14 cellular contexts compared by ENCODE assay signal in genomic region chr11:2976289-2977063, GRCh38. TPM values are rescaled to one million over a fixed set of nuclear protein-coding genes. Genes with fewer than 3 reads are reported as not detected.
DNase-seq lines count a peak whose midpoint lies in the region; ATAC-seq and TF ChIP-seq lines count a peak whose summit lies in the region.
"Had no signal": no experiment of that assay in that cellular context is flagged by ENCODE, and none has a peak within 500 bp of the region (broad histone marks: within the 10 kb centered on the region; RNA-seq: fewer than 3 reads in every experiment).

No MANE protein-coding gene starts in this region.

- no peaks in the 10 kb centered on the region for H3K4me1 ChIP-seq in mucosa of descending colon (ENCODE audit: low read depth)
- H3K4me1 ChIP-seq: ascending aorta, BE2C had no signal

- no peak for DNase-seq in stimulated activated naive CD8-positive, alpha-beta T cell treated with anti-CD3 and anti-CD28 coated beads, Interleukin-15, amount 100 ng/mL, for 72 hours
- no peak for DNase-seq in mucosa of descending colon
- DNase-seq in stimulated activated CD4-positive, alpha-beta T cell treated with anti-CD3 and anti-CD28 coated beads, Interleukin-15, amount 100 ng/mL, for 24 hours = no peak
- no peak for DNase-seq in stimulated activated CD4-positive, alpha-beta T cell treated with anti-CD3 and anti-CD28 coated beads, Interleukin-4, amount 100 ng/mL, for 4 hours
- DNase-seq: kidney, NCI-H187, SHP77 treated with DMSO at 0.1 percent for 48 hours had no signal

- H3K4me3 ChIP-seq in mucosa of descending colon = no peak overlapping the region
- H3K4me3 ChIP-seq: ascending aorta had no signal

- peaks cover 29% of the 10 kb centered on the region for H3K4me1 Mint-ChIP-seq in stimulated activated naive CD8-positive, alpha-beta T cell treated with anti-CD3 and anti-CD28 coated beads, Interleukin-15, Interleukin-2, amounts not matched to agents 100 ng/mL and 50 ng/mL, for 24 hours (ENCODE audit: low read depth)
- peaks cover 50% of the 10 kb centered on the region for H3K4me1 Mint-ChIP-seq in stimulated activated naive CD8-positive, alpha-beta T cell treated with anti-CD3 and anti-CD28 coated beads, Interleukin-15, amount 100 ng/mL, for 72 hours

- H3K27ac ChIP-seq in VCaP = peak overlapping the region; percentile 1; the same call in 1 of the 2 replicates
- H3K27ac ChIP-seq: ascending aorta, neutrophil had no signal

- no peaks in the 10 kb centered on the region for H3K36me3 ChIP-seq in mucosa of descending colon (ENCODE audit: low read depth)

- peaks cover 71% of the 10 kb centered on the region for H3K36me3 Mint-ChIP-seq in stimulated activated naive CD8-positive, alpha-beta T cell treated with anti-CD3 and anti-CD28 coated beads, Interleukin-15, Interleukin-2, amounts not matched to agents 100 ng/mL and 50 ng/mL, for 24 hours (ENCODE audit: low read depth)

- intact Hi-C loops in mucosa of descending colon (cut with DNase I, micrococcal nuclease) = no loop called here

- no peaks in the 10 kb centered on the region for H3K9me3 ChIP-seq in mucosa of descending colon
- H3K9me3 ChIP-seq: ascending aorta, BE2C, neutrophil had no signal

- no peaks in the 10 kb centered on the region for H3K27me3 Mint-ChIP-seq in stimulated activated naive CD8-positive, alpha-beta T cell treated with anti-CD3 and anti-CD28 coated beads, Interleukin-15, Interleukin-2, amounts not matched to agents 100 ng/mL and 50 ng/mL, for 24 hours
- no peaks in the 10 kb centered on the region for H3K27me3 Mint-ChIP-seq in stimulated activated naive CD8-positive, alpha-beta T cell treated with anti-CD3 and anti-CD28 coated beads, Interleukin-15, amount 100 ng/mL, for 72 hours

- H3K4me3 Mint-ChIP-seq in stimulated activated naive CD8-positive, alpha-beta T cell treated with anti-CD3 and anti-CD28 coated beads, Interleukin-15, Interleukin-2, amounts not matched to agents 100 ng/mL and 50 ng/mL, for 24 hours = no peak overlapping the region
- H3K4me3 Mint-ChIP-seq in stimulated activated naive CD8-positive, alpha-beta T cell treated with anti-CD3 and anti-CD28 coated beads, Interleukin-15, amount 100 ng/mL, for 72 hours = no peak overlapping the region

- no peaks in the 10 kb centered on the region for H3K9me3 Mint-ChIP-seq in stimulated activated naive CD8-positive, alpha-beta T cell treated with anti-CD3 and anti-CD28 coated beads, Interleukin-15, Interleukin-2, amounts not matched to agents 100 ng/mL and 50 ng/mL, for 24 hours
- no peaks in the 10 kb centered on the region for H3K9me3 Mint-ChIP-seq in stimulated activated naive CD8-positive, alpha-beta T cell treated with anti-CD3 and anti-CD28 coated beads, Interleukin-15, amount 100 ng/mL, for 72 hours

- H3K27ac Mint-ChIP-seq in stimulated activated naive CD8-positive, alpha-beta T cell treated with anti-CD3 and anti-CD28 coated beads, Interleukin-15, Interleukin-2, amounts not matched to agents 100 ng/mL and 50 ng/mL, for 24 hours = peak overlapping the region; percentile 70
- H3K27ac Mint-ChIP-seq in stimulated activated naive CD8-positive, alpha-beta T cell treated with anti-CD3 and anti-CD28 coated beads, Interleukin-15, amount 100 ng/mL, for 72 hours = no peak overlapping the region

- TF ChIP-seq CTCF in VCaP (conservative IDR thresholded peaks at IDR 0.05) = no peak
- no peak for TF ChIP-seq CTCF in mucosa of descending colon (IDR thresholded peaks at IDR 0.05)

- ATAC-seq in stimulated activated naive CD8-positive, alpha-beta T cell treated with anti-CD3 and anti-CD28 coated beads, Interleukin-15, amount 100 ng/mL, for 72 hours = no peak
- peak; percentile 9 for ATAC-seq in mucosa of descending colon
- ATAC-seq in GM18873 (IDR thresholded peaks at IDR 0.05; ENCODE audit: low FRiP score, unreplicated experiment) = no peak

RNA-seq across cellular contexts. Expression of gene NAP1L4, which starts 15.7 kb away (rescaled TPM):
- total RNA-seq in mucosa of descending colon = 100 to 1,000 TPM in 1 of 3 donors, 10 to 100 TPM in 2; 94.0 to 116 (median 99.8) TPM

RNA-seq across cellular contexts. Expression of gene PHLDA2, which starts 47.3 kb away (rescaled TPM):
- 10 to 100 TPM in 2 of 3 donors, 1 to 10 TPM in 1; 8.9 to 25.6 (median 23.9) TPM for total RNA-seq in mucosa of descending colon
- total RNA-seq: ascending aorta, temporal lobe had no signal
